1 cellular context compared by ENCODE assay signal in genomic region chr2:191895743-191896142, GRCh38.
TF ChIP-seq lines count a peak whose summit lies in the region.

No MANE protein-coding gene starts in this region.

TF ChIP-seq in H1, 55 proteins besides CTCF, POLR2A, EP300 and RAD21:
- TF ChIP-seq TAF1 (IDR thresholded peaks at IDR 0.05; ENCODE audit: low read depth, low read length) (no peak), GABPA (IDR thresholded peaks at IDR 0.05; ENCODE audit: borderline replicate concordance, insufficient read depth, low read length) (no peak), CHD1 (IDR thresholded peaks at IDR 0.05; ENCODE audit: low read depth, low read length) (no peak), JUN (IDR thresholded peaks at IDR 0.05; ENCODE audit: low read depth, low read length) (no peak), ZNF274 (IDR thresholded peaks at IDR 0.05; ENCODE audit: borderline replicate concordance, extremely low read depth, low read length) (no peak), TEAD4 (IDR thresholded peaks at IDR 0.05; ENCODE audit: low read depth, low read length) (no peak), KDM1A (IDR thresholded peaks at IDR 0.05; ENCODE audit: borderline replicate concordance, low read length) (no peak), POLR2AphosphoS5 (IDR thresholded peaks at IDR 0.05; ENCODE audit: low read depth, low read length) (no peak), RXRA (IDR thresholded peaks at IDR 0.05; ENCODE audit: insufficient read depth, low read depth, low read length) (no peak), RNF2 (IDR thresholded peaks at IDR 0.05; ENCODE audit: borderline replicate concordance, low read depth, low read length, missing control alignments, poor library complexity, severe bottlenecking) (no peak), SIN3A (conservative IDR thresholded peaks at IDR 0.05 in 1 of 2, IDR thresholded peaks at IDR 0.05 in 1 of 2; ENCODE audit: low read depth in 1 of 2, low read length in 2 of 2) (no peak), NRF1 (IDR thresholded peaks at IDR 0.05; ENCODE audit: low read depth, low read length) (no peak), ATF2 (IDR thresholded peaks at IDR 0.05; ENCODE audit: low read length) (no peak), FOSL1 (IDR thresholded peaks at IDR 0.05; ENCODE audit: insufficient read depth, low read depth, low read length) (no peak)
